In genomic region chr3:196280689-196281463, GRCh38 we compare ENCODE assay signal across 9 cellular contexts. TPM values are rescaled to one million over a fixed set of nuclear protein-coding genes. Genes with fewer than 3 reads are reported as not detected.
A peak's percentile ranks its signal among the peaks of the same experiment; 100 is the strongest.
DNase-seq lines count a peak whose midpoint lies in the region; ATAC-seq lines count a peak whose summit lies in the region.
"Had no signal": no experiment of that assay in that cellular context is flagged by ENCODE, and none has a peak within 500 bp of the region (broad histone marks: within the 10 kb centered on the region; RNA-seq: fewer than 3 reads in every experiment).

No MANE protein-coding gene starts in this region.

- peak; percentile 61 for DNase-seq in activated naive CD4-positive, alpha-beta T cell treated with anti-CD3 and anti-CD28 coated beads for 36 hours
- no peak for DNase-seq in activated naive CD4-positive, alpha-beta T cell (lab: John Stamatoyannopoulos, UW)
- no peak for DNase-seq in activated naive CD8-positive, alpha-beta T cell treated with anti-CD3 and anti-CD28 coated beads, Interleukin-2, amount 50 U/mL, for 24 hours
- DNase-seq in stimulated activated naive CD8-positive, alpha-beta T cell treated with anti-CD3 and anti-CD28 coated beads, Interleukin-15, Interleukin-2, amounts not matched to agents 100 U/mL and 50 U/mL, for 24 hours: no peak
- DNase-seq in CD1c-positive myeloid dendritic cell (ENCODE audit: extremely low spot score) (no peak), SHP77 (lab: John Stamatoyannopoulos, UW) (no peak), midbrain (lab: John Stamatoyannopoulos, UW) (no peak)

- H3K27ac Mint-ChIP-seq in activated naive CD4-positive, alpha-beta T cell treated with anti-CD3 and anti-CD28 coated beads for 36 hours: peak overlapping the region; percentile 0
- peak overlapping the region; percentile 12 for H3K27ac Mint-ChIP-seq in activated naive CD8-positive, alpha-beta T cell treated with anti-CD3 and anti-CD28 coated beads, Interleukin-2, amount 50 U/mL, for 24 hours
- H3K27ac Mint-ChIP-seq: dendritic cell treated with granulocyte-macrophage colony-stimulating factor and Interleukin-4, amounts not matched to agents 40 ng/mL and 50 ng/mL, for 4 days had no signal

- peak; percentile 70 for ATAC-seq in HG02938 (IDR thresholded peaks at IDR 0.05; ENCODE audit: unreplicated experiment)
- ATAC-seq in activated naive CD8-positive, alpha-beta T cell treated with anti-CD3 and anti-CD28 coated beads, Interleukin-2, amount 50 U/mL, for 24 hours: peak; percentile 59
- ATAC-seq in stimulated activated naive CD8-positive, alpha-beta T cell treated with anti-CD3 and anti-CD28 coated beads, Interleukin-15, Interleukin-2, amounts not matched to agents 100 U/mL and 50 U/mL, for 24 hours: peak; percentile 55

- intact Hi-C loops in activated naive CD4-positive, alpha-beta T cell treated with anti-CD3 and anti-CD28 coated beads for 36 hours (cut with micrococcal nuclease): no loop called here

- peaks cover 7% of the 10 kb centered on the region for H3K36me3 Mint-ChIP-seq in activated naive CD4-positive, alpha-beta T cell treated with anti-CD3 and anti-CD28 coated beads for 36 hours (ENCODE audit: low read depth)
- H3K36me3 Mint-ChIP-seq in activated naive CD8-positive, alpha-beta T cell treated with anti-CD3 and anti-CD28 coated beads, Interleukin-2, amount 50 U/mL, for 24 hours (ENCODE audit: low read depth): peaks cover 4% of the 10 kb centered on the region

- H3K4me3 Mint-ChIP-seq in activated naive CD4-positive, alpha-beta T cell treated with anti-CD3 and anti-CD28 coated beads for 36 hours: no peak overlapping the region
- H3K4me3 Mint-ChIP-seq in activated naive CD8-positive, alpha-beta T cell treated with anti-CD3 and anti-CD28 coated beads, Interleukin-2, amount 50 U/mL, for 24 hours: no peak overlapping the region
- H3K4me3 Mint-ChIP-seq: dendritic cell treated with granulocyte-macrophage colony-stimulating factor and Interleukin-4, amounts not matched to agents 40 ng/mL and 50 ng/mL, for 4 days had no signal

- H3K4me1 Mint-ChIP-seq in activated naive CD4-positive, alpha-beta T cell treated with anti-CD3 and anti-CD28 coated beads for 36 hours (ENCODE audit: low read depth): peaks cover 63% of the 10 kb centered on the region
- H3K4me1 Mint-ChIP-seq in activated naive CD8-positive, alpha-beta T cell treated with anti-CD3 and anti-CD28 coated beads, Interleukin-2, amount 50 U/mL, for 24 hours: peaks cover 64% of the 10 kb centered on the region

- no peaks in the 10 kb centered on the region for H3K9me3 Mint-ChIP-seq in activated naive CD4-positive, alpha-beta T cell treated with anti-CD3 and anti-CD28 coated beads for 36 hours
- no peaks in the 10 kb centered on the region for H3K9me3 Mint-ChIP-seq in activated naive CD8-positive, alpha-beta T cell treated with anti-CD3 and anti-CD28 coated beads, Interleukin-2, amount 50 U/mL, for 24 hours
- H3K9me3 Mint-ChIP-seq: dendritic cell treated with granulocyte-macrophage colony-stimulating factor and Interleukin-4, amounts not matched to agents 40 ng/mL and 50 ng/mL, for 4 days had no signal

- no peaks in the 10 kb centered on the region for H3K27me3 Mint-ChIP-seq in activated naive CD4-positive, alpha-beta T cell treated with anti-CD3 and anti-CD28 coated beads for 36 hours (ENCODE audit: low read depth)
- H3K27me3 Mint-ChIP-seq in activated naive CD8-positive, alpha-beta T cell treated with anti-CD3 and anti-CD28 coated beads, Interleukin-2, amount 50 U/mL, for 24 hours: no peaks in the 10 kb centered on the region
- H3K27me3 Mint-ChIP-seq: dendritic cell treated with granulocyte-macrophage colony-stimulating factor and Interleukin-4, amounts not matched to agents 40 ng/mL and 50 ng/mL, for 4 days had no signal

- CTCF ChIA-PET in activated naive CD4-positive, alpha-beta T cell treated with anti-CD3 and anti-CD28 coated beads for 36 hours (lab: Charles Lee): interaction anchor here (0.6 to 1.6 kb wide), 4 partner anchors 39 to 424 kb away, joined by 3 to 4 read pairs (median 3); no protein-coding TSS in a partner anchor

RNA-seq across cellular contexts. Expression of gene PCYT1A, which starts 6.7 kb away (rescaled TPM):
- total RNA-seq in activated naive CD4-positive, alpha-beta T cell treated with anti-CD3 and anti-CD28 coated beads for 36 hours: 10 to 100 TPM; 27.4 to 28.4 TPM

RNA-seq across cellular contexts. Expression of gene DYNLT2B, which starts 37.2 kb away (rescaled TPM):
- 10 to 100 TPM; 13.3 TPM for total RNA-seq in activated naive CD4-positive, alpha-beta T cell treated with anti-CD3 and anti-CD28 coated beads for 36 hours

RNA-seq across cellular contexts. Expression of gene TM4SF19, which starts 57.3 kb away (rescaled TPM):
- total RNA-seq in activated naive CD4-positive, alpha-beta T cell treated with anti-CD3 and anti-CD28 coated beads for 36 hours: not detected
